ENCODE assay signal across 1 cellular context in the genomic region with DNA sequence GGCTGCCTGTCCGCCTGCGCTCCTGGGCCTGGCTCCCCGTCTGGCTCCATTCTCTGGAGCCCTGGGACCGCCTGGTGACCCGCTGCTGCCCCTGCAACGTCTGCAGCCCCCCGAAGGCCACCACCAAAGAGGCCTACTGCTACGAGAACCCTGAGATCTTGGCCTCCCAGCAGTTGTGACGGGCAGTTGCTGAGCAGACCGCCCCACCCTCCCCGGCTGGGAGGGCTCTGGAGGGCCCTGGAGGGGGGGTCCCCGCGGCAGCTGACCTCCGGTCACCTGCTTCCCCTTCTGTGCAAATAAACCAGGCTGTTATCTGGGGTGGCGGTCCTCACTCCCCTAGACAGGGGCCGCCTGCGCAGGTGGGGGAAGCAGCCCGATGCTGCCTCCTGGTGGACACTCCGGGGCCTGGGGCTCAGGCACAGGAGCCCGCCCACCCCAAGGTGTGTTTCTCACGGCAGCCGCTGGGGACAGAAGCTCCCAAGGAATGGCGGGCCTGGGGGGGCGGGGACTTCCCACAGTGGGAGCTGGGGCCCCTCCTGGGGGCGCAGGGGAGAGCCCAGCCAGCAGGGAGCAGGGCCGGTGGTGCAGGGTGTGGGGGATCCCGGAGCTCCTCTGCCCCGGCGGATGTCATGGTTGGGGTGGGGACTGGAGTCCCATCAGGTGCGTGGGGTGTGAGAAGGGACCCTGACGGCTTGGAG.
TF ChIP-seq lines count a peak whose summit lies in the region.

No MANE protein-coding gene starts in this region.

TF ChIP-seq in HEK293, 187 proteins besides CTCF, POLR2A, EP300 and RAD21 (continued from another document):
- TF ChIP-seq ZNF777 (tag by site-specific recombination; IDR thresholded peaks at IDR 0.05; ENCODE audit: borderline replicate concordance) (no peak), ZNF266 (tag by site-specific recombination; IDR thresholded peaks at IDR 0.05; ENCODE audit: low read depth) (no peak), HOXA7 (CRISPR knock-in tag; IDR thresholded peaks at IDR 0.05; ENCODE audit: borderline replicate concordance) (no peak), OSR2 (tag by site-specific recombination; IDR thresholded peaks at IDR 0.05) (peak; percentile 39; the same call in 1 of the 2 replicates), EGR2 (tag by site-specific recombination; IDR thresholded peaks at IDR 0.05; ENCODE audit: low read depth) (peak; percentile 79), GLI4 (tag by site-specific recombination; IDR thresholded peaks at IDR 0.05) (no peak; the same call in 1 of the 2 replicates), ZNF654 (tag by site-specific recombination; IDR thresholded peaks at IDR 0.05; ENCODE audit: low read depth) (no peak; the same call in 1 of the 2 replicates), ZNF157 (tag by site-specific recombination; IDR thresholded peaks at IDR 0.05) (no peak), KLF10 (tag by site-specific recombination; IDR thresholded peaks at IDR 0.05) (peak; percentile 56; the same call in 1 of the 2 replicates)
- TF ChIP-seq, protein P1, sequence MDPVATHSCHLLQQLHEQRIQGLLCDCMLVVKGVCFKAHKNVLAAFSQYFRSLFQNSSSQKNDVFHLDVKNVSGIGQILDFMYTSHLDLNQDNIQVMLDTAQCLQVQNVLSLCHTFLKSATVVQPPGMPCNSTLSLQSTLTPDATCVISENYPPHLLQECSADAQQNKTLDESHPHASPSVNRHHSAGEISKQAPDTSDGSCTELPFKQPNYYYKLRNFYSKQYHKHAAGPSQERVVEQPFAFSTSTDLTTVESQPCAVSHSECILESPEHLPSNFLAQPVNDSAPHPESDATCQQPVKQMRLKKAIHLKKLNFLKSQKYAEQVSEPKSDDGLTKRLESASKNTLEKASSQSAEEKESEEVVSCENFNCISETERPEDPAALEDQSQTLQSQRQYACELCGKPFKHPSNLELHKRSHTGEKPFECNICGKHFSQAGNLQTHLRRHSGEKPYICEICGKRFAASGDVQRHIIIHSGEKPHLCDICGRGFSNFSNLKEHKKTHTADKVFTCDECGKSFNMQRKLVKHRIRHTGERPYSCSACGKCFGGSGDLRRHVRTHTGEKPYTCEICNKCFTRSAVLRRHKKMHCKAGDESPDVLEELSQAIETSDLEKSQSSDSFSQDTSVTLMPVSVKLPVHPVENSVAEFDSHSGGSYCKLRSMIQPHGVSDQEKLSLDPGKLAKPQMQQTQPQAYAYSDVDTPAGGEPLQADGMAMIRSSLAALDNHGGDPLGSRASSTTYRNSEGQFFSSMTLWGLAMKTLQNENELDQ (tag by site-specific recombination; IDR thresholded peaks at IDR 0.05; ENCODE audit: low read depth) = no peak
